In genomic region chr9:93486269-93486668, GRCh38 we compare ENCODE assay signal across 23 cellular contexts. TPM values are rescaled to one million over a fixed set of nuclear protein-coding genes. Genes with fewer than 3 reads are reported as not detected.
DNase-seq lines count a peak whose midpoint lies in the region; ATAC-seq, FAIRE-seq and TF ChIP-seq lines count a peak whose summit lies in the region.
"Had no signal": no experiment of that assay in that cellular context is flagged by ENCODE, and none has a peak within 500 bp of the region (broad histone marks: within the 10 kb centered on the region; RNA-seq: fewer than 3 reads in every experiment).

No MANE protein-coding gene starts in this region.

- peak overlapping the region; percentile 20 for H3K27ac Mint-ChIP-seq in activated T-helper 1 cell treated with anti-CD3 and anti-CD28 coated beads, Interleukin-12 subunit alpha, Interleukin-12 subunit beta, Interleukin-2, Interleukin-4 antibody, amounts not matched to agents 30 ng/mL and 10 ng/mL and 1 ng/mL, durations not matched to agents 14 hours and 24 hours and 36 hours
- no peak overlapping the region for H3K27ac Mint-ChIP-seq in nephron progenitor cell

- H3K36me3 Mint-ChIP-seq in activated T-helper 1 cell treated with anti-CD3 and anti-CD28 coated beads, Interleukin-12 subunit alpha, Interleukin-12 subunit beta, Interleukin-2, Interleukin-4 antibody, amounts not matched to agents 30 ng/mL and 10 ng/mL and 1 ng/mL, durations not matched to agents 14 hours and 24 hours and 36 hours (ENCODE audit: low read depth) = peaks cover 45% of the 10 kb centered on the region
- peaks cover 53% of the 10 kb centered on the region for H3K36me3 Mint-ChIP-seq in nephron progenitor cell (ENCODE audit: low read depth)

- H3K27me3 Mint-ChIP-seq in activated T-helper 1 cell treated with anti-CD3 and anti-CD28 coated beads, Interleukin-12 subunit alpha, Interleukin-12 subunit beta, Interleukin-2, Interleukin-4 antibody, amounts not matched to agents 30 ng/mL and 10 ng/mL and 1 ng/mL, durations not matched to agents 14 hours and 24 hours and 36 hours (ENCODE audit: insufficient read depth) = no peaks in the 10 kb centered on the region
- H3K27me3 Mint-ChIP-seq in nephron progenitor cell (ENCODE audit: low read depth, poor library complexity) = peaks cover 1% of the 10 kb centered on the region
- H3K27me3 Mint-ChIP-seq: T-helper 17 cell had no signal

- ATAC-seq in A549 (no peak), HG03565 (IDR thresholded peaks at IDR 0.05; ENCODE audit: unreplicated experiment) (no peak), HG03139 (IDR thresholded peaks at IDR 0.05; ENCODE audit: unreplicated experiment) (no peak)
- ATAC-seq: heart right ventricle, mucosa of descending colon, PC-3, T-helper 17 cell had no signal

- TF ChIP-seq RAD21 in A549 (conservative IDR thresholded peaks at IDR 0.05 in 1 of 2, IDR thresholded peaks at IDR 0.05 in 1 of 2) = no peak

- no peak for DNase-seq in A549 (ENCODE audit: low read depth in 1 of 2, low spot score in 1 of 2)
- DNase-seq in EH (ENCODE audit: low read depth) = peak; percentile 9
- DNase-seq in activated T-helper 1 cell treated with anti-CD3 and anti-CD28 coated beads, Interleukin-12 subunit alpha, Interleukin-12 subunit beta, Interleukin-2, Interleukin-4 antibody, amounts not matched to agents 30 ng/mL and 10 ng/mL and 1 ng/mL, durations not matched to agents 14 hours and 24 hours and 36 hours (ENCODE audit: low spot score) = no peak
- DNase-seq in fibroblast of the aortic adventitia (ENCODE audit: low read depth) = peak; percentile 34
- DNase-seq in nephron progenitor cell = no peak
- DNase-seq in ACHN = no peak
- DNase-seq: activated CD4-positive, CD25-positive, alpha-beta regulatory T cell; activated gamma-delta T cell; DND-41; heart right ventricle; immature natural killer cell; mucosa of descending colon; NCI-H1436; NCI-H748 treated with DMSO at 0.1 percent for 48 hours; nucleus accumbens; PC-3; T-helper 17 cell; transverse colon had no signal

- no peak for TF ChIP-seq EP300 in A549 (IDR thresholded peaks at IDR 0.05)

- in situ Hi-C loops in ACHN (cut with HindIII; ENCODE audit: low pct_ligation_motif_present, low pct_unique_long_range_greater_than_20kb, low sequenced_read_pairs) = no loop called here

- no peak overlapping the region for H3K4me3 Mint-ChIP-seq in activated T-helper 1 cell treated with anti-CD3 and anti-CD28 coated beads, Interleukin-12 subunit alpha, Interleukin-12 subunit beta, Interleukin-2, Interleukin-4 antibody, amounts not matched to agents 30 ng/mL and 10 ng/mL and 1 ng/mL, durations not matched to agents 14 hours and 24 hours and 36 hours
- no peak overlapping the region for H3K4me3 Mint-ChIP-seq in nephron progenitor cell
- H3K4me3 Mint-ChIP-seq: immature natural killer cell, T-helper 17 cell had no signal

- peak overlapping the region; percentile 68 to 75 for H3K27ac ChIP-seq in A549
- H3K27ac ChIP-seq: ascending aorta, right atrium auricular region, transverse colon had no signal

- no peak for FAIRE-seq in A549 (lab: Jason Lieb, UNC)
- FAIRE-seq: HTR-8/SVneo had no signal

- no peaks in the 10 kb centered on the region for H3K9me3 ChIP-seq in A549
- H3K9me3 ChIP-seq: ascending aorta, heart right ventricle, mucosa of descending colon, right atrium auricular region, transverse colon had no signal

- POLR2A ChIA-PET in A549 (lab: Yijun Ruan, JAX) = no interaction called here

- H3K4me2 ChIP-seq in A549 = no peak overlapping the region

- peaks cover 8% of the 10 kb centered on the region for H3K4me1 ChIP-seq in A549

- no peaks in the 10 kb centered on the region for H3K9me3 Mint-ChIP-seq in activated T-helper 1 cell treated with anti-CD3 and anti-CD28 coated beads, Interleukin-12 subunit alpha, Interleukin-12 subunit beta, Interleukin-2, Interleukin-4 antibody, amounts not matched to agents 30 ng/mL and 10 ng/mL and 1 ng/mL, durations not matched to agents 14 hours and 24 hours and 36 hours
- no peaks in the 10 kb centered on the region for H3K9me3 Mint-ChIP-seq in nephron progenitor cell
- H3K9me3 Mint-ChIP-seq: immature natural killer cell had no signal

- WGBS in A549 (ENCODE audit: missing lambda C conversion rate) = 94% methylated on average over 1 of the region's 1 CpG

- no peak for TF ChIP-seq POLR2A in A549 (IDR thresholded peaks at IDR 0.05; ENCODE audit: low read length)

- peaks cover 32% of the 10 kb centered on the region for H3K4me1 Mint-ChIP-seq in activated T-helper 1 cell treated with anti-CD3 and anti-CD28 coated beads, Interleukin-12 subunit alpha, Interleukin-12 subunit beta, Interleukin-2, Interleukin-4 antibody, amounts not matched to agents 30 ng/mL and 10 ng/mL and 1 ng/mL, durations not matched to agents 14 hours and 24 hours and 36 hours (ENCODE audit: low read depth)
- H3K4me1 Mint-ChIP-seq in nephron progenitor cell = peaks cover 11% of the 10 kb centered on the region

- intact Hi-C loops in activated T-helper 1 cell treated with anti-CD3 and anti-CD28 coated beads, Interleukin-12 subunit alpha, Interleukin-12 subunit beta, Interleukin-2, Interleukin-4 antibody, amounts not matched to agents 30 ng/mL and 10 ng/mL and 1 ng/mL, durations not matched to agents 14 hours and 24 hours and 36 hours (cut with micrococcal nuclease) = loop anchor here (2.0 kb wide), 1 partner anchor 15 kb away; no protein-coding TSS in a partner anchor

- TF ChIP-seq CTCF in A549 (IDR thresholded peaks at IDR 0.05) (no peak), fibroblast of the aortic adventitia (IDR thresholded peaks at IDR 0.05; ENCODE audit: insufficient read depth, low read length) (no peak), nephron progenitor cell (IDR thresholded peaks at IDR 0.05) (no peak)

- CTCF ChIA-PET in A549 (lab: Yijun Ruan, JAX) = no interaction called here

- H3K4me3 ChIP-seq in A549 (no peak overlapping the region), fibroblast of the aortic adventitia (ENCODE audit: low read depth, low read length) (no peak overlapping the region)
- H3K4me3 ChIP-seq: ascending aorta, heart right ventricle, mucosa of descending colon, right atrium auricular region, transverse colon had no signal

TF ChIP-seq in A549, 52 proteins besides CTCF, POLR2A, EP300 and RAD21:
- TF ChIP-seq ZC3H11A (IDR thresholded peaks at IDR 0.05) = no peak
- TF ChIP-seq MAFK (IDR thresholded peaks at IDR 0.05; ENCODE audit: partially characterized antibody) = peak; percentile 97
- TF ChIP-seq NFE2L2 (conservative IDR thresholded peaks at IDR 0.05; ENCODE audit: low read length) = peak; percentile 95
- TF ChIP-seq ZSCAN20 (CRISPR knock-in tag; IDR thresholded peaks at IDR 0.05) = no peak
- TF ChIP-seq BHLHE40 (IDR thresholded peaks at IDR 0.05; ENCODE audit: low read depth, low read length) = no peak
- no peak for TF ChIP-seq HOXA7 (CRISPR knock-in tag; IDR thresholded peaks at IDR 0.05)
- TF ChIP-seq USF2 (IDR thresholded peaks at IDR 0.05) = no peak

RNA-seq across cellular contexts. Expression of gene FAM120AOS, which starts 32.9 kb away (rescaled TPM):
- polyA plus RNA-seq in A549 (2011; rRNA removed) = 79.7 and 85.3 TPM in 2 replicates
- 31.9 and 35.3 TPM in 2 replicates for polyA plus RNA-seq in A549 (2012; cell fraction: cytosol; rRNA removed)
- 13.8 and 16.0 TPM in 2 replicates for polyA plus RNA-seq in A549 (2012; cell fraction: nucleus; rRNA removed)
- polyA plus RNA-seq in A549 (2017; fragmentation: RNase III; extraction: RNeasy Plus Mini Kit Qiagen cat#74134 plus additional on column Dnase treatment) = 37.1 to 40.7 TPM (median 38.7 TPM) in 3 replicates
- polyA minus RNA-seq in A549 (2011; rRNA and poly(A)+ RNA removed) = 40.1 and 41.6 TPM in 2 replicates
- 31.2 and 38.8 TPM in 2 replicates for total RNA-seq in activated T-helper 1 cell treated with anti-CD3 and anti-CD28 coated beads, Interleukin-12 subunit alpha, Interleukin-12 subunit beta, Interleukin-2, Interleukin-4 antibody, amounts not matched to agents 30 ng/mL and 10 ng/mL and 1 ng/mL, durations not matched to agents 14 hours and 24 hours and 36 hours
- total RNA-seq in fibroblast of the aortic adventitia (ENCODE audit: low replicate concordance) = 44.6 and 60.5 TPM in 2 replicates

RNA-seq across cellular contexts. Expression of gene FAM120A, which starts 34.8 kb away (rescaled TPM):
- 105 and 111 TPM in 2 replicates for polyA plus RNA-seq in A549 (2011; rRNA removed)
- 70.9 and 86.8 TPM in 2 replicates for polyA plus RNA-seq in A549 (2012; cell fraction: cytosol; rRNA removed)
- polyA plus RNA-seq in A549 (2012; cell fraction: nucleus; rRNA removed) = 50.6 and 59.2 TPM in 2 replicates
- 86.3 to 91.9 TPM (median 88.7 TPM) in 3 replicates for polyA plus RNA-seq in A549 (2017; fragmentation: RNase III; extraction: RNeasy Plus Mini Kit Qiagen cat#74134 plus additional on column Dnase treatment)
- 191 and 279 TPM in 2 replicates for polyA minus RNA-seq in A549 (2011; rRNA and poly(A)+ RNA removed)
- total RNA-seq in activated T-helper 1 cell treated with anti-CD3 and anti-CD28 coated beads, Interleukin-12 subunit alpha, Interleukin-12 subunit beta, Interleukin-2, Interleukin-4 antibody, amounts not matched to agents 30 ng/mL and 10 ng/mL and 1 ng/mL, durations not matched to agents 14 hours and 24 hours and 36 hours = 145 and 147 TPM in 2 replicates
- total RNA-seq in fibroblast of the aortic adventitia (ENCODE audit: low replicate concordance) = 55.7 and 116 TPM in 2 replicates

Comparison
In these comparisons a context has a peak if more than half of its experiments do, and no peak if none do; other contexts are left out.
1. DNase-seq: peak in EH (single experiment) and fibroblast of the aortic adventitia (single experiment); none in A549 (0 of 2), activated T-helper 1 cell treated with anti-CD3 and anti-CD28 coated beads, Interleukin-12 subunit alpha, Interleukin-12 subunit beta, Interleukin-2, Interleukin-4 antibody, amounts not matched to agents 30 ng/mL and 10 ng/mL and 1 ng/mL, durations not matched to agents 14 hours and 24 hours and 36 hours (single experiment), nephron progenitor cell (single experiment) and ACHN (single experiment).